In genomic region chr5:80255425-80255751, GRCh38 we compare ENCODE assay signal across 1 cellular context.
TF ChIP-seq lines count a peak whose summit lies in the region.

No MANE protein-coding gene starts in this region.

TF ChIP-seq in GM23338, 12 proteins besides CTCF, POLR2A, EP300 and RAD21 (continued from another document):
- no peak for TF ChIP-seq ZNF462 (CRISPR knock-in tag; IDR thresholded peaks at IDR 0.05)
- no peak for TF ChIP-seq ZNF114 (CRISPR knock-in tag; IDR thresholded peaks at IDR 0.05)
- no peak for TF ChIP-seq REST (IDR thresholded peaks at IDR 0.05; ENCODE audit: unreplicated experiment)
- TF ChIP-seq CREB1 (CRISPR knock-in tag; IDR thresholded peaks at IDR 0.05; ENCODE audit: low read depth), result no peak
